20 cellular contexts compared by ENCODE assay signal in the genomic region with DNA sequence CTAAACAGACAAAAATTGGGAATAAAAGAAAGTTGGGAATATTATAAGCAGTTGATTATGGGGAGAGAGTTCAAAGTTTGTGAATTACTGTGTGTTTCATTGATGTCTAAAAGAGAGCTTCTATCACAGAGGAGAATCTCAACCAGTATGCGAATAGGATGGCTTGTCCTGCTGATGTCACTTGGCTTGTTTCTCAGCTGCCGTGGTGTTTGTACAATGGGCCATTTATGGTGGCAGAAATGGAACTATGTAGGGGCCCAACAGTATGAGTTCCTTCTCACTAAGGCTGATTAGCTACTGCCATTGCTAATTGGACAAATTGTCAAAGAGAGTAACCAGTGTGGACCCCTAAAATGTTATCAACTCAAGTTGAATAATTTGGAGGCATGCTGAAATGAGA.
DNase-seq lines count a peak whose midpoint lies in the region; ATAC-seq and TF ChIP-seq lines count a peak whose summit lies in the region.
"Had no signal": no experiment of that assay in that cellular context is flagged by ENCODE, and none has a peak within 500 bp of the region (broad histone marks: within the 10 kb centered on the region; RNA-seq: fewer than 3 reads in every experiment).

No MANE protein-coding gene starts in this region.

- peak; percentile 62 for DNase-seq in Ammon's horn (ENCODE audit: low spot score)
- peak; percentile 51 for DNase-seq in inferior parietal cortex (ENCODE audit: extremely low spot score)
- DNase-seq in trophoblast cell: no peak
- DNase-seq in superior temporal gyrus (ENCODE audit: extremely low spot score): peak; percentile 67
- DNase-seq in activated CD8-positive, alpha-beta memory T cell treated with anti-CD3 and anti-CD28 coated beads, Interleukin-2, amount 10 ng/mL, durations not matched to agents 7 days and 5 days: no peak
- no peak for DNase-seq in PC-9
- DNase-seq in activated CD4-positive, CD25-positive, alpha-beta regulatory T cell (lab: John Stamatoyannopoulos, UW): no peak
- DNase-seq: BE2C; Calu3; CD4-positive, alpha-beta T cell; CD8-positive, alpha-beta memory T cell; DMS53; DMS79 treated with DMSO at 0.1 percent for 48 hours; GF-D8; H9 had no signal

- H3K4me2 ChIP-seq in trophoblast cell (ENCODE audit: low read length) (no peak overlapping the region), PC-9 (no peak overlapping the region)
- H3K4me2 ChIP-seq: BLaER1 treated with 17β-estradiol and CSF1 and Interleukin-3, amounts not matched to agents 10 nM and 100 nM; GM23338 had no signal

- no peak overlapping the region for H2AFZ ChIP-seq in trophoblast cell (ENCODE audit: insufficient read depth, low read length, poor library complexity)
- no peak overlapping the region for H2AFZ ChIP-seq in PC-9
- H2AFZ ChIP-seq: GM23338 had no signal

- H3K23ac ChIP-seq in trophoblast cell (ENCODE audit: low read length): no peak overlapping the region

- ATAC-seq in activated CD8-positive, alpha-beta memory T cell treated with anti-CD3 and anti-CD28 coated beads, Interleukin-2, amount 10 ng/mL, durations not matched to agents 7 days and 5 days: no peak
- ATAC-seq: GM23338, HCT116 had no signal

- H3K9me3 ChIP-seq in trophoblast cell (ENCODE audit: insufficient read depth, low read depth, low read length): no peaks in the 10 kb centered on the region
- no peaks in the 10 kb centered on the region for H3K9me3 ChIP-seq in PC-9 (ENCODE audit: insufficient read depth, low read depth)
- H3K9me3 ChIP-seq: BE2C had no signal

- POLR2A ChIA-PET in PC-9 (lab: Charles Lee; ENCODE audit: unreplicated experiment): no interaction called here

- no peaks in the 10 kb centered on the region for H3F3A ChIP-seq in PC-9 (ENCODE audit: insufficient read depth, low read depth)

- no peak overlapping the region for H3K4ac ChIP-seq in trophoblast cell (ENCODE audit: low read depth, low read length)

- no peaks in the 10 kb centered on the region for H3K9me2 ChIP-seq in PC-9 (ENCODE audit: insufficient read depth)

- CTCF ChIA-PET in activated CD8-positive, alpha-beta memory T cell treated with anti-CD3 and anti-CD28 coated beads, Interleukin-2, amount 10 ng/mL, durations not matched to agents 7 days and 5 days (lab: Charles Lee): no interaction called here
- CTCF ChIA-PET in PC-9 (lab: Charles Lee): no interaction called here

- no peak for TF ChIP-seq CTCF in PC-9 (conservative IDR thresholded peaks at IDR 0.05)

- H3K9ac ChIP-seq in trophoblast cell (ENCODE audit: low read length): no peak overlapping the region
- H3K9ac ChIP-seq: BLaER1 treated with 17β-estradiol and CSF1 and Interleukin-3, amounts not matched to agents 10 nM and 100 nM had no signal

- peaks cover 10% of the 10 kb centered on the region for H3K9me3 Mint-ChIP-seq in activated CD8-positive, alpha-beta memory T cell treated with anti-CD3 and anti-CD28 coated beads, Interleukin-2, amount 10 ng/mL, durations not matched to agents 7 days and 5 days (ENCODE audit: low read depth)
- H3K9me3 Mint-ChIP-seq: H9 had no signal

- H3K4me1 ChIP-seq in trophoblast cell (ENCODE audit: control insufficient read depth in 1 of 2, insufficient read depth in 2 of 2, low read length in 2 of 2): peaks cover 2 to 3% of the 10 kb centered on the region in 2 experiments
- H3K4me1 ChIP-seq in PC-9 (replicated peaks; ENCODE audit: insufficient read depth): no peaks in the 10 kb centered on the region
- H3K4me1 ChIP-seq: BE2C; BLaER1 treated with 17β-estradiol and CSF1 and Interleukin-3, amounts not matched to agents 10 nM and 100 nM had no signal

- H3K36me3 Mint-ChIP-seq in activated CD8-positive, alpha-beta memory T cell treated with anti-CD3 and anti-CD28 coated beads, Interleukin-2, amount 10 ng/mL, durations not matched to agents 7 days and 5 days: peaks cover 20% of the 10 kb centered on the region

- H3K36me3 ChIP-seq in trophoblast cell (ENCODE audit: control insufficient read depth in 1 of 2, insufficient read depth in 2 of 2, low read length in 2 of 2): no peaks in the 10 kb centered on the region
- H3K36me3 ChIP-seq in PC-9 (ENCODE audit: low read depth): no peaks in the 10 kb centered on the region
- H3K36me3 ChIP-seq: BE2C had no signal

- no peak overlapping the region for H4K12ac ChIP-seq in trophoblast cell (ENCODE audit: low read depth, low read length)

- no peak overlapping the region for H2BK120ac ChIP-seq in trophoblast cell (ENCODE audit: insufficient read depth, low read length, poor library complexity)

- BruUV-seq in PC-9 (replicated peaks; lab: Mats Ljungman, UMichigan): no TSS peak

- H3K27me3 ChIP-seq in trophoblast cell (ENCODE audit: insufficient read depth, low read length) (no peaks in the 10 kb centered on the region), PC-9 (ENCODE audit: insufficient read depth, low read depth) (no peaks in the 10 kb centered on the region)
- H3K27me3 ChIP-seq: BE2C; BLaER1 treated with 17β-estradiol and CSF1 and Interleukin-3, amounts not matched to agents 10 nM and 100 nM had no signal

- no peak overlapping the region for H3K18ac ChIP-seq in trophoblast cell (ENCODE audit: low read length)

- no peaks in the 10 kb centered on the region for H3K4me1 Mint-ChIP-seq in activated CD8-positive, alpha-beta memory T cell treated with anti-CD3 and anti-CD28 coated beads, Interleukin-2, amount 10 ng/mL, durations not matched to agents 7 days and 5 days
- H3K4me1 Mint-ChIP-seq: CD14-positive monocyte, GM23338 had no signal

- intact Hi-C loops in PC-9 (cut with micrococcal nuclease; ENCODE audit: unreplicated experiment): no loop called here

- no peak overlapping the region for H3K4me3 ChIP-seq in trophoblast cell (ENCODE audit: low read depth, low read length)
- no peak overlapping the region for H3K4me3 ChIP-seq in PC-9
- H3K4me3 ChIP-seq: BLaER1 treated with 17β-estradiol and CSF1 and Interleukin-3, amounts not matched to agents 10 nM and 100 nM; GM23338 had no signal

- H3K27ac Mint-ChIP-seq in activated CD8-positive, alpha-beta memory T cell treated with anti-CD3 and anti-CD28 coated beads, Interleukin-2, amount 10 ng/mL, durations not matched to agents 7 days and 5 days: no peak overlapping the region
- H3K27ac Mint-ChIP-seq: CD14-positive monocyte; CD4-positive, alpha-beta T cell; CD8-positive, alpha-beta memory T cell; GM23338; H9 had no signal

- H4K20me1 ChIP-seq in PC-9 (ENCODE audit: insufficient read depth): no peaks in the 10 kb centered on the region
- H4K20me1 ChIP-seq: BLaER1 treated with 17β-estradiol and CSF1 and Interleukin-3, amounts not matched to agents 10 nM and 100 nM had no signal

- peak overlapping the region; percentile 76 for H2AK5ac ChIP-seq in trophoblast cell (ENCODE audit: low read length)

- no peaks in the 10 kb centered on the region for H3K27me3 Mint-ChIP-seq in activated CD8-positive, alpha-beta memory T cell treated with anti-CD3 and anti-CD28 coated beads, Interleukin-2, amount 10 ng/mL, durations not matched to agents 7 days and 5 days
- H3K27me3 Mint-ChIP-seq: CD4-positive, alpha-beta T cell; CD8-positive, alpha-beta memory T cell had no signal

- no peak overlapping the region for H4K8ac ChIP-seq in trophoblast cell (ENCODE audit: low read depth, low read length)

- WGBS in trophoblast cell (ENCODE audit: extremely low coverage, insufficient coverage, insufficient read length): no CpG with 5 or more reads among the region's 2 CpGs

- no peak overlapping the region for H3K14ac ChIP-seq in trophoblast cell (ENCODE audit: low read length)

- peaks cover 9% of the 10 kb centered on the region for H3K79me1 ChIP-seq in trophoblast cell (ENCODE audit: low read length)

- no peak overlapping the region for H3K4me3 Mint-ChIP-seq in activated CD8-positive, alpha-beta memory T cell treated with anti-CD3 and anti-CD28 coated beads, Interleukin-2, amount 10 ng/mL, durations not matched to agents 7 days and 5 days
- H3K4me3 Mint-ChIP-seq: CD14-positive monocyte; CD4-positive, alpha-beta T cell; CD8-positive, alpha-beta memory T cell; GM23338; H9 had no signal

- H2BK12ac ChIP-seq in trophoblast cell (ENCODE audit: low read length): peak overlapping the region; percentile 65

- H3K27ac ChIP-seq in trophoblast cell (ENCODE audit: low read depth, low read length): no peak overlapping the region
- no peak overlapping the region for H3K27ac ChIP-seq in PC-9
- H3K27ac ChIP-seq: 22Rv1; BLaER1 treated with 17β-estradiol and CSF1 and Interleukin-3, amounts not matched to agents 10 nM and 100 nM had no signal

- H4K91ac ChIP-seq in trophoblast cell (ENCODE audit: low read depth, low read length): peak overlapping the region; percentile 62

- no peaks in the 10 kb centered on the region for H3K79me2 ChIP-seq in trophoblast cell (ENCODE audit: control insufficient read depth, insufficient read depth, low read length, poor library complexity)
- H3K79me2 ChIP-seq in PC-9 (ENCODE audit: low read depth): no peaks in the 10 kb centered on the region

- no peak overlapping the region for H2BK5ac ChIP-seq in trophoblast cell (ENCODE audit: low read depth, low read length, poor library complexity)

Comparison
In these comparisons a context has a peak if more than half of its experiments do, and no peak if none do; other contexts are left out.
1. DNase-seq: peak in Ammon's horn (single experiment), inferior parietal cortex (single experiment) and superior temporal gyrus (single experiment); none in trophoblast cell (0 of 2), activated CD8-positive, alpha-beta memory T cell treated with anti-CD3 and anti-CD28 coated beads, Interleukin-2, amount 10 ng/mL, durations not matched to agents 7 days and 5 days (single experiment), PC-9 (0 of 2) and activated CD4-positive, CD25-positive, alpha-beta regulatory T cell (0 of 4).